In genomic region chr19:10566408-10566657, GRCh38 we compare ENCODE assay signal across 8 cellular contexts. TPM values are rescaled to one million over a fixed set of nuclear protein-coding genes. Genes with fewer than 3 reads are reported as not detected.
DNase-seq lines count a peak whose midpoint lies in the region; ATAC-seq and TF ChIP-seq lines count a peak whose summit lies in the region.

No MANE protein-coding gene starts in this region.

- no peak for TF ChIP-seq POLR2A in tibial nerve (IDR thresholded peaks at IDR 0.05)

- H3K4me1 Mint-ChIP-seq in activated T-cell treated with anti-CD3 and anti-CD28 coated beads, Interleukin-2, amount 50 U/mL, for 4 hours (ENCODE audit: low read depth): peaks cover 43% of the 10 kb centered on the region

- in situ Hi-C loops in astrocyte of the spinal cord (cut with HindIII; ENCODE audit: low sequenced_read_pairs): no loop called here

- peak overlapping the region; percentile 91 for H3K4me3 Mint-ChIP-seq in activated T-cell treated with anti-CD3 and anti-CD28 coated beads, Interleukin-2, amount 50 U/mL, for 4 hours

- H3K9me3 ChIP-seq in lower lobe of right lung (no peaks in the 10 kb centered on the region), tibial nerve (no peaks in the 10 kb centered on the region)

- no peaks in the 10 kb centered on the region for H3K27me3 Mint-ChIP-seq in activated T-cell treated with anti-CD3 and anti-CD28 coated beads, Interleukin-2, amount 50 U/mL, for 4 hours (ENCODE audit: low read depth)

- H3K4me3 ChIP-seq in astrocyte of the spinal cord (ENCODE audit: low read depth, low read length): peak overlapping the region; percentile 94
- H3K4me3 ChIP-seq in lower lobe of right lung: peak overlapping the region; percentile 89
- H3K4me3 ChIP-seq in tibial nerve: peak overlapping the region; percentile 2 to 100 (median 92)

- WGBS in tibial nerve, 2 donors: 3 to 4% methylated on average over 4 of the region's 4 CpGs

- no peak for TF ChIP-seq EP300 in tibial nerve (IDR thresholded peaks at IDR 0.05)

- no peak for ATAC-seq in activated T-cell treated with anti-CD3 and anti-CD28 coated beads, Interleukin-2, amount 50 U/mL, for 4 hours
- ATAC-seq in lower lobe of right lung (no peak), HG03565 (IDR thresholded peaks at IDR 0.05; ENCODE audit: unreplicated experiment) (no peak)

- no peak for DNase-seq in activated T-cell treated with anti-CD3 and anti-CD28 coated beads, Interleukin-2, amount 50 U/mL, for 4 hours
- DNase-seq in activated T-cell treated with anti-CD3 and anti-CD28 coated beads, Interleukin-2, amount 50 U/mL, for 48 hours: no peak
- DNase-seq in astrocyte of the spinal cord (ENCODE audit: low read depth, low spot score): no peak
- DNase-seq in lower lobe of right lung: no peak
- no peak for DNase-seq in tibial nerve (ENCODE audit: low spot score in 2 of 2)
- no peak for DNase-seq in activated CD8-positive, alpha-beta memory T cell treated with anti-CD3 and anti-CD28 coated beads, Interleukin-2, amount 50 U/mL, for 4 hours
- no peak for DNase-seq in COLO668 (lab: John Stamatoyannopoulos, UW; ENCODE audit: unreplicated experiment)

- TF ChIP-seq CTCF in astrocyte of the spinal cord (IDR thresholded peaks at IDR 0.05; ENCODE audit: low read depth, low read length): no peak
- TF ChIP-seq CTCF in lower lobe of right lung (IDR thresholded peaks at IDR 0.05): no peak
- no peak for TF ChIP-seq CTCF in tibial nerve (IDR thresholded peaks at IDR 0.05)

- H3K27me3 ChIP-seq in lower lobe of right lung (ENCODE audit: low read depth) (no peaks in the 10 kb centered on the region), tibial nerve (no peaks in the 10 kb centered on the region)

- peak overlapping the region; percentile 87 for H3K27ac ChIP-seq in lower lobe of right lung
- H3K27ac ChIP-seq in tibial nerve: peak overlapping the region; percentile 90 to 96 (median 92)

- intact Hi-C loops in lower lobe of right lung (cut with DNase I): no loop called here

- H3K4me1 ChIP-seq in lower lobe of right lung (peaks cover 33% of the 10 kb centered on the region), tibial nerve (peaks cover 0 to 43% (median 34%) of the 10 kb centered on the region in 4 donors)

- no peaks in the 10 kb centered on the region for H3K9me3 Mint-ChIP-seq in activated T-cell treated with anti-CD3 and anti-CD28 coated beads, Interleukin-2, amount 50 U/mL, for 4 hours

- H3K36me3 ChIP-seq in lower lobe of right lung (peaks cover 12% of the 10 kb centered on the region), tibial nerve (peaks cover 0 to 22% (median 4%) of the 10 kb centered on the region in 3 donors)

- H3K36me3 Mint-ChIP-seq in activated T-cell treated with anti-CD3 and anti-CD28 coated beads, Interleukin-2, amount 50 U/mL, for 4 hours (ENCODE audit: insufficient read depth): peaks cover 10% of the 10 kb centered on the region

RNA-seq across cellular contexts. Expression of gene KRI1, which starts 0.5 kb away (rescaled TPM):
- total RNA-seq in activated T-cell treated with anti-CD3 and anti-CD28 coated beads, Interleukin-2, amount 50 U/mL, for 4 hours: 10 to 100 TPM; 74.2 to 95.4 (median 87.4) TPM
- 25.2 TPM for total RNA-seq in lower lobe of right lung
- total RNA-seq in tibial nerve: 10 to 100 TPM; 22.9 to 27.9 (median 23.3) TPM

RNA-seq across cellular contexts. Expression of gene CDKN2D, which starts 2.4 kb away (rescaled TPM):
- total RNA-seq in activated T-cell treated with anti-CD3 and anti-CD28 coated beads, Interleukin-2, amount 50 U/mL, for 4 hours: 10 to 100 TPM; 15.3 to 19.8 (median 19.7) TPM
- total RNA-seq in lower lobe of right lung: 13.1 TPM
- 10 to 100 TPM; 14.4 to 20.2 (median 15.9) TPM for total RNA-seq in tibial nerve

RNA-seq across cellular contexts. Expression of gene AP1M2, which starts 20.8 kb away (rescaled TPM):
- total RNA-seq in activated T-cell treated with anti-CD3 and anti-CD28 coated beads, Interleukin-2, amount 50 U/mL, for 4 hours: under 1 TPM in 2 of 3 donors, not detected in 1; 0.43 to 0.95 TPM
- total RNA-seq in lower lobe of right lung (36.9 TPM), tibial nerve (not detected)

RNA-seq across cellular contexts. Expression of gene ATG4D, which starts 22.6 kb away (rescaled TPM):
- total RNA-seq in activated T-cell treated with anti-CD3 and anti-CD28 coated beads, Interleukin-2, amount 50 U/mL, for 4 hours: 10 to 100 TPM; 36.3 to 47.1 (median 39.9) TPM
- total RNA-seq in lower lobe of right lung: 22.9 TPM
- 10 to 100 TPM; 11.5 to 27.8 (median 17.8) TPM for total RNA-seq in tibial nerve

RNA-seq across cellular contexts. Expression of gene S1PR5, which starts 49.1 kb away (rescaled TPM):
- total RNA-seq in activated T-cell treated with anti-CD3 and anti-CD28 coated beads, Interleukin-2, amount 50 U/mL, for 4 hours: under 1 TPM; 0.15 to 0.27 (median 0.24) TPM
- total RNA-seq in lower lobe of right lung (2.4 TPM), tibial nerve (under 1 TPM in 1 of 4 donors, not detected in 3; 0.84 TPM)

Comparison
In these comparisons a context has a peak if more than half of its experiments do, and no peak if none do; other contexts are left out.
1. RNA of gene AP1M2, which starts 20.8 kb away (total RNA-seq): 36.9 TPM in lower lobe of right lung (single experiment); 0.43 to 0.95 TPM in activated T-cell treated with anti-CD3 and anti-CD28 coated beads, Interleukin-2, amount 50 U/mL, for 4 hours and not detected in tibial nerve; every median in the first group is over 10 times any median in the second.
2. Peak in every context shown above with its lines, with median percentiles within 50 percentile points of each other: H3K4me3 ChIP-seq.